ENCODE assay signal across 13 cellular contexts in the genomic region with DNA sequence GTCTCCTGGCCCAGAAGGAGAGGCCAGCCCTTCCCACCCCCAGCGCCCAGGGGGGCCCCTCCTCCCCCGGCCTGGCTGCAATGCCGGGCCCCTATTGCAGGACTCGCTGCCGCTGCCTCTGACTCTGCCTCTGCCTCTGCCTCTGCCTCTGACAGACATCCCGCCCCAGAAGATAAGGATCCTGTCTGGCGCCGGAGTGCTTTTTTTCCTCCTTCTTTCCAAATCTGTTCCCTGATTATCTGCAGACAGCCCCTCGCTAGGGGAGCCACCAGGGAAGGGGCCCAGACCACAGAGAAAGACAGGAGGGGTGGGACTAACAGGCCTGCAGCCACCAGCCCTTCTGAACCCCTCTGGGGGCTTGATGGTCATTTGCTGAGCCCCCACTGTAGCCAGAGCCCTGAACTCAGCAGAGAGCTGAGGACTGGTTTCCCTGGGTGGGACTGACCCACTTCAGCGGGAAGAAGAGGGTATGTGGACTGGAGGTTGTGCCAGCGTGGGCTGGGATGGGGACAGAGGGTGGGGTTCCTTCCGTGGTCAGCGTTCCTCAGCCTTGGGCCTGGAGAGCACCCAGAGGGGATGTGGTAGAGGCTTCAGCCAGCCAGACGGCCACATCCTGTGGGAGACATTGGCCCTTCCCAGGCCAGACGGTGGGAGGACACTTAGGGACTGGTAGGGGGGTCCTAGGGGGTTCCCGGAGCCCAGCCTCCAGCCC. TPM values are rescaled to one million over a fixed set of nuclear protein-coding genes. Genes with fewer than 3 reads are reported as not detected.
DNase-seq lines count a peak whose midpoint lies in the region; ATAC-seq, FAIRE-seq and TF ChIP-seq lines count a peak whose summit lies in the region.
"Had no signal": no experiment of that assay in that cellular context is flagged by ENCODE, and none has a peak within 500 bp of the region (broad histone marks: within the 10 kb centered on the region; RNA-seq: fewer than 3 reads in every experiment).

No MANE protein-coding gene starts in this region.

- TF ChIP-seq CTCF in astrocyte of the spinal cord (IDR thresholded peaks at IDR 0.05; ENCODE audit: low read depth, low read length) (no peak), kidney (IDR thresholded peaks at IDR 0.05; ENCODE audit: borderline replicate concordance, extremely low read depth, insufficient read depth) (no peak), spleen (IDR thresholded peaks at IDR 0.05 in 8 of 11, conservative IDR thresholded peaks at IDR 0.05 in 3 of 11) (no peak)

- intact Hi-C loops in kidney (cut with DNase I): no loop called here
- intact Hi-C loops in spleen (cut with DNase I; ENCODE audit: low total_unique reads): no loop called here

- peak; percentile 91 for DNase-seq in GM03348 (ENCODE audit: low spot score)
- DNase-seq in astrocyte of the spinal cord (ENCODE audit: low read depth, low spot score): peak; percentile 80
- DNase-seq in kidney: peak; percentile 89
- DNase-seq in spleen: no peak
- DNase-seq in NCI-H1417 treated with DMSO at 0.1 percent for 48 hours (lab: John Stamatoyannopoulos, UW): no peak
- no peak for DNase-seq in NCI-H82 (lab: John Stamatoyannopoulos, UW)
- DNase-seq: activated effector memory CD4-positive, alpha-beta T cell treated with Interleukin-2 at 50 U/mL for 16 hours; GDM1; naive thymus-derived CD4-positive, alpha-beta T cell; NCI-H187 had no signal

- no peak overlapping the region for H3K9ac ChIP-seq in kidney (ENCODE audit: low read length in 2 of 2)

- ATAC-seq in HG03135 (IDR thresholded peaks at IDR 0.05; ENCODE audit: unreplicated experiment) (no peak), GM19328 (IDR thresholded peaks at IDR 0.05; ENCODE audit: unreplicated experiment) (no peak)
- ATAC-seq: naive thymus-derived CD4-positive, alpha-beta T cell had no signal

- H3K9me3 ChIP-seq in kidney (ENCODE audit: control insufficient read depth in 1 of 2, low read length in 2 of 2) (no peaks in the 10 kb centered on the region), spleen (no peaks in the 10 kb centered on the region)

- no peak overlapping the region for H3K4me3 ChIP-seq in astrocyte of the spinal cord (ENCODE audit: low read depth, low read length)
- H3K4me3 ChIP-seq in kidney (ENCODE audit: low read length in 2 of 2): no peak overlapping the region
- H3K4me3 ChIP-seq in spleen: no peak overlapping the region

- H3K4me1 ChIP-seq in kidney (ENCODE audit: control insufficient read depth in 1 of 2, insufficient read depth in 1 of 2, low read depth in 1 of 2, low read length in 2 of 2): peaks cover 34 to 52% of the 10 kb centered on the region in 2 donors
- peaks cover 24 to 95% (median 47%) of the 10 kb centered on the region in 6 donors for H3K4me1 ChIP-seq in spleen

- H3K27ac ChIP-seq in kidney (ENCODE audit: low read depth in 2 of 2, low read length in 2 of 2) (peak overlapping the region; percentile 6 to 43), spleen (peak overlapping the region in 7 of 8 donors; percentile 33 to 71 (median 58))

- in situ Hi-C loops in astrocyte of the spinal cord (cut with HindIII; ENCODE audit: low sequenced_read_pairs): no loop called here

- TF ChIP-seq POLR2A in spleen (IDR thresholded peaks at IDR 0.05): no peak

- peaks cover 0 to 89% (median 9%) of the 10 kb centered on the region in 7 donors for H3K27me3 ChIP-seq in spleen (replicated peaks in 1 of 7)

- 15 to 68% (median 37%) methylated on average over 9 to 16 of the region's 16 CpGs for WGBS in spleen, 5 donors

- no peaks in the 10 kb centered on the region for H3K36me3 ChIP-seq in kidney (ENCODE audit: control insufficient read depth in 1 of 2, insufficient read depth in 2 of 2, low read length in 2 of 2)
- no peaks in the 10 kb centered on the region for H3K36me3 ChIP-seq in spleen

- no peak for FAIRE-seq in kidney (lab: Jason Lieb, UNC)

RNA-seq across cellular contexts. Expression of gene UNC5B, which starts 22.8 kb away (rescaled TPM):
- 22.6 TPM for total RNA-seq in kidney
- 5.5 TPM for polyA plus RNA-seq in kidney (ENCODE audit: insufficient read depth, low read depth, low replicate concordance)
- 10 to 100 TPM in 5 of 7 donors, 1 to 10 TPM in 2; 6.8 to 21.1 (median 15.4) TPM for total RNA-seq in spleen
- polyA plus RNA-seq in spleen: 1 to 10 TPM in 2 of 3 donors, under 1 TPM in 1; 0.74 to 3.2 (median 1.7) TPM
- total RNA-seq: T-helper 2 cell treated with Interferon-gamma antibody and Interleukin-4, amounts not matched to agents 100 ng/mL and 5 ng/mL, for 36 hours had no signal
- polyA plus RNA-seq: naive thymus-derived CD4-positive, alpha-beta T cell had no signal

Comparison
In these comparisons a context has a peak if more than half of its experiments do, and no peak if none do; other contexts are left out.
1. DNase-seq: peak in GM03348 (single experiment), astrocyte of the spinal cord (single experiment) and kidney (single experiment); none in spleen (single experiment), NCI-H1417 treated with DMSO at 0.1 percent for 48 hours (single experiment) and NCI-H82 (single experiment).